9 cellular contexts compared by ENCODE assay signal in the genomic region with DNA sequence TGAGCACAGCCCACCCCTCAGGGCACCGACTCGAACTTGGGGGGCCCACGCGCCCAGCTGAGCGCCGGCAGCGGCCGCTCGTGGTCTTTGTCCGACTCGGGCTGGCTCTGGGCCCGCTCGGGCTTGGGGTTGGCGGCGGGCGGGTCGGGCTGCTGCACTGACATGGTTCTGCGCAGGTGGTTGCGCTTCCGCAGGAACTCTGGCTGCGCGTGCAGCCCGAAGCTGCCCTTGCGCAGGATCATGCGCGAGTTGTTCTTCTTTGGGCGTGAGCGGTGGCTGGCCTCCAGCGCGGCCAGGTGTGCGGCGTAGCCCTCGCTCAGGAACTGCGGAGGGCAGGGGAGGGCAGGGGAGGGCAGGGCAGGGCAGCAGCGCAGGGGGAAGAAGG. TPM values are rescaled to one million over a fixed set of nuclear protein-coding genes. Genes with fewer than 3 reads are reported as not detected.
DNase-seq lines count a peak whose midpoint lies in the region; ATAC-seq and TF ChIP-seq lines count a peak whose summit lies in the region.
"Had no signal": no experiment of that assay in that cellular context is flagged by ENCODE, and none has a peak within 500 bp of the region (broad histone marks: within the 10 kb centered on the region; RNA-seq: fewer than 3 reads in every experiment).

No MANE protein-coding gene starts in this region.

- H3K4me1 ChIP-seq in ACC112 (ENCODE audit: control insufficient read depth, insufficient read depth, low read length, unreplicated experiment) (peaks cover 21% of the 10 kb centered on the region), lower lobe of right lung (no peaks in the 10 kb centered on the region)

- H3K27me3 ChIP-seq in ACC112 (ENCODE audit: insufficient read depth, low read length) (peaks cover 8% of the 10 kb centered on the region), lower lobe of right lung (ENCODE audit: low read depth) (peaks cover 16% of the 10 kb centered on the region)

- H3K36me3 ChIP-seq in ACC112 (ENCODE audit: insufficient read depth, low read length): no peaks in the 10 kb centered on the region
- no peaks in the 10 kb centered on the region for H3K36me3 ChIP-seq in lower lobe of right lung

- intact Hi-C loops in lower lobe of right lung (cut with DNase I): no loop called here

- peak; percentile 36 for DNase-seq in NCI-H1092 (lab: John Stamatoyannopoulos, UW)
- peak; percentile 59 for DNase-seq in astrocyte of the hippocampus (ENCODE audit: low read depth, low spot score)
- peak; percentile 51 for DNase-seq in lower lobe of right lung
- no peak for DNase-seq in AML-193 (lab: John Stamatoyannopoulos, UW)

- H3K4me3 ChIP-seq in ACC112 (ENCODE audit: low read depth, low read length) (peak overlapping the region; percentile 13; the same call in 1 of the 2 replicates), lower lobe of right lung (no peak overlapping the region)

- ATAC-seq in lower lobe of right lung (peak; percentile 6 to 11), HG02884 (IDR thresholded peaks at IDR 0.05; ENCODE audit: unreplicated experiment) (no peak), HG02763 (IDR thresholded peaks at IDR 0.05; ENCODE audit: unreplicated experiment) (no peak), GM18858 (IDR thresholded peaks at IDR 0.05; ENCODE audit: unreplicated experiment) (no peak)

- H3K79me2 ChIP-seq in ACC112 (ENCODE audit: control insufficient read depth, insufficient read depth, low read length, unreplicated experiment): no peaks in the 10 kb centered on the region

- no peaks in the 10 kb centered on the region for H3K9me3 ChIP-seq in lower lobe of right lung

- no peak for TF ChIP-seq CTCF in lower lobe of right lung (IDR thresholded peaks at IDR 0.05)

- H2AFZ ChIP-seq in ACC112 (ENCODE audit: low read length, unreplicated experiment): no peak overlapping the region

- H3K27ac ChIP-seq in ACC112 (ENCODE audit: low read depth, low read length): no peak overlapping the region
- no peak overlapping the region for H3K27ac ChIP-seq in lower lobe of right lung

RNA-seq across cellular contexts. Expression of a gene that starts 11.1 kb away (rescaled TPM):
- total RNA-seq in lower lobe of right lung: 0.62 TPM

RNA-seq across cellular contexts. Expression of a gene that starts 20.4 kb away (rescaled TPM):
- total RNA-seq in lower lobe of right lung: not detected
- total RNA-seq: kidney epithelial cell had no signal

Comparison
In these comparisons a context has a peak if more than half of its experiments do, and no peak if none do; other contexts are left out.
1. DNase-seq: peak in NCI-H1092 (single experiment), astrocyte of the hippocampus (single experiment) and lower lobe of right lung (single experiment); none in AML-193 (0 of 2).
2. ATAC-seq: peak in lower lobe of right lung (2 of 2); none in HG02884 (single experiment), HG02763 (single experiment) and GM18858 (single experiment).